ENCODE assay signal across 10 cellular contexts in the genomic region with DNA sequence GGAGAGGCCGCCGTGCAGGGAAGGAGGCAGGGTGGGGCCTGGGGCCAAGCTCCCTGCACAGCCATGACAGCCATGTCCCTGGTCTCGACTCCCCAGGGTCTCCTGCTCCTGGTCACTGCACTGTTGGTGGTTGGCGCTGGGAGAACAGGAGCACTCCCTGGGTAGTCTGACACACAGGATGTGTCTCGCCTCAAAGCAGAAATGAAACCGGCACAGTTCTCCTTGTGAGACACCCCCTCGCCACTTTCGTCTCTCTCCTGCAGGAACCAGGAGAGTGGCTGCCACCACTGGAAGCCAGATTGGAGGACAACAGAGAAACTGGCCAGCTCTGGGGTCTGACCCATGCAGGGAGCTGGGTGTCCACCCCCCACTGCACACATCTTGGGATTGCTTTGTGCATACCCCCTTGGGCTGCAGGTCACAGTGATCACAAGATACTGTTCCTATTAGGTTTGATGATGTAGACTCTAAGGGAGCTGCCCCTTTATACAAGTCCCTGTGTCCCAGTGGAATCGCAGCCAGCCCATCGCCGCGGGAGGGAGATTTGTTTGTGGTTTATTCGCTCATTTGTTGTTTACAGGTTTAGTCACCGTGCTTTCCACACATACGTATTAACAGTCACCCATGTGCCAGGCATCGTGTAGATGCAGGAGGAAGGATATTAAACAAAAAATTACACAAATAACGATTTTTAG. TPM values are rescaled to one million over a fixed set of nuclear protein-coding genes. Genes with fewer than 3 reads are reported as not detected.
A peak's percentile ranks its signal among the peaks of the same experiment; 100 is the strongest.
DNase-seq lines count a peak whose midpoint lies in the region; ATAC-seq and TF ChIP-seq lines count a peak whose summit lies in the region.
"Had no signal": no experiment of that assay in that cellular context is flagged by ENCODE, and none has a peak within 500 bp of the region (broad histone marks: within the 10 kb centered on the region; RNA-seq: fewer than 3 reads in every experiment).

No MANE protein-coding gene starts in this region.

- no peak overlapping the region for H2AFZ ChIP-seq in OCI-LY3 (ENCODE audit: low read depth, low read length)

- H3K4me1 ChIP-seq in OCI-LY3 (ENCODE audit: low read length) (peaks cover 22% of the 10 kb centered on the region), right lobe of liver (no peaks in the 10 kb centered on the region)

- no peak for TF ChIP-seq POLR2A in right lobe of liver (IDR thresholded peaks at IDR 0.05)

- peak; percentile 59 to 76 (median 64) for ATAC-seq in right lobe of liver
- ATAC-seq: left colon had no signal

- H3K27me3 ChIP-seq in OCI-LY3 (ENCODE audit: low read depth, low read length): 0 out of 2 replicates have a peak, but pooled peaks cover 3% of the 10 kb centered on the region
- H3K27me3 ChIP-seq in right lobe of liver: no peaks in the 10 kb centered on the region

- TF ChIP-seq CTCF in GM10266 (IDR thresholded peaks at IDR 0.05; ENCODE audit: control insufficient read depth, insufficient read depth, low read depth, missing control alignments): no peak
- TF ChIP-seq CTCF in GM20000 (IDR thresholded peaks at IDR 0.05; ENCODE audit: extremely low read depth, missing control alignments): no peak
- TF ChIP-seq CTCF in OCI-LY3 (IDR thresholded peaks at IDR 0.05; ENCODE audit: low read depth, low read length): no peak
- TF ChIP-seq CTCF in right lobe of liver (IDR thresholded peaks at IDR 0.05): no peak
- TF ChIP-seq CTCF in RWPE1 (conservative IDR thresholded peaks at IDR 0.05; ENCODE audit: low read depth): no peak

- POLR2A ChIA-PET in HEK293T (lab: Yijun Ruan, JAX) (no interaction called here), RWPE1 (lab: Yijun Ruan, JAX; ENCODE audit: low non-redundant PET) (no interaction called here)

- WGBS in right lobe of liver (ENCODE audit: insufficient coverage, low coverage, low lambda C conversion rate, missing lambda C conversion rate): 38% methylated on average over 6 of the region's 17 CpGs

- H3K27ac ChIP-seq in OCI-LY3 (ENCODE audit: low read length): no peak overlapping the region
- H3K27ac ChIP-seq in right lobe of liver: peak overlapping the region in 1 of 3 donors; percentile 23
- no peak overlapping the region for H3K27ac ChIP-seq in RWPE1

- H4K20me1 ChIP-seq in OCI-LY3 (ENCODE audit: insufficient read depth, low read length): peaks cover 8% of the 10 kb centered on the region; the same call in 1 of the 2 replicates

- DNase-seq in GM10266 (ENCODE audit: extremely low spot score) (peak; percentile 40), GM20000 (ENCODE audit: low spot score) (peak; percentile 49), right lobe of liver (peak in 1 of 3 donors; percentile 33), HEK293T (ENCODE audit: extremely low spot score) (no peak), SK-N-DZ (ENCODE audit: low spot score) (no peak), RWPE1 (ENCODE audit: low spot score) (no peak), NCI-H774 (lab: John Stamatoyannopoulos, UW) (no peak)
- DNase-seq: NCI-H226 had no signal

- H3K36me3 ChIP-seq in OCI-LY3 (replicated peaks; ENCODE audit: low read depth, low read length): no peaks in the 10 kb centered on the region
- no peaks in the 10 kb centered on the region for H3K36me3 ChIP-seq in right lobe of liver

- H3K9me3 ChIP-seq in OCI-LY3 (ENCODE audit: insufficient read depth, low read length): no peaks in the 10 kb centered on the region
- no peaks in the 10 kb centered on the region for H3K9me3 ChIP-seq in right lobe of liver

- peak overlapping the region; percentile 59 for H3K4me3 ChIP-seq in OCI-LY3 (ENCODE audit: low read length)
- H3K4me3 ChIP-seq in right lobe of liver: no peak overlapping the region

- no peaks in the 10 kb centered on the region for H3K79me2 ChIP-seq in OCI-LY3 (ENCODE audit: low read length)

- intact Hi-C loops in right lobe of liver (cut with DNase I): no loop called here

- 0 out of 2 replicates have a peak overlapping the region, but pooled peaks have one; percentile 15 for H3K9ac ChIP-seq in OCI-LY3 (ENCODE audit: low read length)

- H3K4me2 ChIP-seq in OCI-LY3 (ENCODE audit: low read length): peak overlapping the region; percentile 81

- CTCF ChIA-PET in HEK293T (lab: Yijun Ruan, JAX): no interaction called here
- CTCF ChIA-PET in RWPE1 (lab: Yijun Ruan, JAX): no interaction called here

TF ChIP-seq in HEK293T, 16 proteins besides CTCF, POLR2A, EP300 and RAD21:
- no peak for TF ChIP-seq BHLHE40 (IDR thresholded peaks at IDR 0.05; ENCODE audit: borderline replicate concordance)
- no peak for TF ChIP-seq FOXK2 (IDR thresholded peaks at IDR 0.05)
- TF ChIP-seq FOXM1 (IDR thresholded peaks at IDR 0.05; ENCODE audit: borderline replicate concordance): no peak
- no peak for TF ChIP-seq ZNF384 (IDR thresholded peaks at IDR 0.05)
- no peak for TF ChIP-seq TARDBP (IDR thresholded peaks at IDR 0.05)
- TF ChIP-seq NFRKB (IDR thresholded peaks at IDR 0.05): no peak
- TF ChIP-seq FOXA1 (IDR thresholded peaks at IDR 0.05): no peak
- no peak for TF ChIP-seq CTBP1 (IDR thresholded peaks at IDR 0.05; ENCODE audit: borderline replicate concordance)
- TF ChIP-seq ELF4 (IDR thresholded peaks at IDR 0.05): no peak
- TF ChIP-seq SP1 (IDR thresholded peaks at IDR 0.05): no peak
- TF ChIP-seq ARNT (IDR thresholded peaks at IDR 0.05): no peak
- TF ChIP-seq SUZ12 (IDR thresholded peaks at IDR 0.05): no peak
- TF ChIP-seq, protein P1, sequence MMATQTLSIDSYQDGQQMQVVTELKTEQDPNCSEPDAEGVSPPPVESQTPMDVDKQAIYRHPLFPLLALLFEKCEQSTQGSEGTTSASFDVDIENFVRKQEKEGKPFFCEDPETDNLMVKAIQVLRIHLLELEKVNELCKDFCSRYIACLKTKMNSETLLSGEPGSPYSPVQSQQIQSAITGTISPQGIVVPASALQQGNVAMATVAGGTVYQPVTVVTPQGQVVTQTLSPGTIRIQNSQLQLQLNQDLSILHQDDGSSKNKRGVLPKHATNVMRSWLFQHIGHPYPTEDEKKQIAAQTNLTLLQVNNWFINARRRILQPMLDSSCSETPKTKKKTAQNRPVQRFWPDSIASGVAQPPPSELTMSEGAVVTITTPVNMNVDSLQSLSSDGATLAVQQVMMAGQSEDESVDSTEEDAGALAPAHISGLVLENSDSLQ (IDR thresholded peaks at IDR 0.05): no peak

RNA-seq across cellular contexts. Expression of a gene that starts 27.0 kb away (rescaled TPM):
- total RNA-seq in right lobe of liver: 10 to 100 TPM; 35.8 to 97.5 (median 59.1) TPM
- 138 and 160 TPM in 2 replicates for polyA plus RNA-seq in SK-N-DZ (2014; cell fraction: cytosol; rRNA removed)
- 63.4 and 73.7 TPM in 2 replicates for polyA plus RNA-seq in SK-N-DZ (2014; cell fraction: nucleus; rRNA removed)

Comparison
In these comparisons a context has a peak if more than half of its experiments do, and no peak if none do; other contexts are left out.
1. DNase-seq: peak in GM10266 (single experiment) and GM20000 (single experiment); none in HEK293T (single experiment), SK-N-DZ (single experiment), RWPE1 (single experiment) and NCI-H774 (single experiment).